ENCODE assay signal across 9 cellular contexts in genomic region chr10:77643795-77644468, GRCh38. TPM values are rescaled to one million over a fixed set of nuclear protein-coding genes. Genes with fewer than 3 reads are reported as not detected.
A peak's percentile ranks its signal among the peaks of the same experiment; 100 is the strongest.
DNase-seq lines count a peak whose midpoint lies in the region; ATAC-seq, FAIRE-seq and TF ChIP-seq lines count a peak whose summit lies in the region.
"Had no signal": no experiment of that assay in that cellular context is flagged by ENCODE, and none has a peak within 500 bp of the region (broad histone marks: within the 10 kb centered on the region; RNA-seq: fewer than 3 reads in every experiment).

No MANE protein-coding gene starts in this region.

- DNase-seq in BJ (ENCODE audit: low read depth) (no peak), GM12891 (ENCODE audit: insufficient read length, low spot score) (no peak), NCI-H748 treated with DMSO at 0.1 percent for 48 hours (lab: John Stamatoyannopoulos, UW) (peak; percentile 20), MCF 10A (ENCODE audit: unreplicated experiment) (peak; percentile 63), lower lobe of right lung (peak; percentile 51), GM19238 (ENCODE audit: insufficient read length, low spot score) (no peak)

- no peaks in the 10 kb centered on the region for H3K9me3 Mint-ChIP-seq in MCF 10A (ENCODE audit: unreplicated experiment)

- H3K4me3 ChIP-seq in BJ (ENCODE audit: low read depth, low read length) (no peak overlapping the region), lower lobe of right lung (no peak overlapping the region)

- TF ChIP-seq CTCF in BJ (IDR thresholded peaks at IDR 0.05; ENCODE audit: insufficient read depth, low read depth, low read length) (peak; percentile 63), MCF 10A (IDR thresholded peaks at IDR 0.05; ENCODE audit: unreplicated experiment) (peak; percentile 58), lower lobe of right lung (IDR thresholded peaks at IDR 0.05) (peak; percentile 56)

- no peak overlapping the region for H3K27ac Mint-ChIP-seq in MCF 10A (ENCODE audit: low read depth, unreplicated experiment)

- no peak overlapping the region for H3K4me3 Mint-ChIP-seq in MCF 10A (ENCODE audit: unreplicated experiment)

- no peak overlapping the region for H3K27ac ChIP-seq in lower lobe of right lung

- FAIRE-seq in GM12891 (lab: Jason Lieb, UNC) = peak; percentile 57
- FAIRE-seq: islet of Langerhans had no signal

- CTCF ChIA-PET in BJ (lab: Yijun Ruan, JAX) = interaction anchor here (0.6 to 15.1 kb wide), 32 partner anchors 10 to 1193 kb away, joined by 3 to 374 read pairs (median 4); no protein-coding TSS in a partner anchor
- CTCF ChIA-PET in MCF 10A (lab: Yijun Ruan, JAX) = interaction anchor here (0.6 to 7.8 kb wide), 22 partner anchors 7 to 475 kb away, joined by 3 to 267 read pairs (median 4); no protein-coding TSS in a partner anchor

- no TSS peak for BruUV-seq in MCF 10A (replicated peaks; lab: Mats Ljungman, UMichigan)

- H3K27me3 ChIP-seq in BJ (ENCODE audit: control insufficient read depth, insufficient read depth, low read length) (no peaks in the 10 kb centered on the region; the same call in 1 of the 2 replicates), lower lobe of right lung (ENCODE audit: low read depth) (peaks cover 14% of the 10 kb centered on the region)

- peak; percentile 38 to 50 for ATAC-seq in lower lobe of right lung
- no peak for ATAC-seq in GM18909 (IDR thresholded peaks at IDR 0.05; ENCODE audit: poor library complexity, unreplicated experiment)
- ATAC-seq in GM21723 (IDR thresholded peaks at IDR 0.05; ENCODE audit: unreplicated experiment) = no peak

- H3K4me1 Mint-ChIP-seq in MCF 10A (ENCODE audit: insufficient read depth, unreplicated experiment) = peaks cover 12% of the 10 kb centered on the region

- H3K4me1 ChIP-seq in lower lobe of right lung = no peaks in the 10 kb centered on the region

- no peaks in the 10 kb centered on the region for H3K27me3 Mint-ChIP-seq in MCF 10A (ENCODE audit: insufficient read depth, unreplicated experiment)

- H3K36me3 ChIP-seq in BJ (ENCODE audit: control insufficient read depth, insufficient read depth, low read length) = no peaks in the 10 kb centered on the region
- no peaks in the 10 kb centered on the region for H3K36me3 ChIP-seq in lower lobe of right lung

- no peaks in the 10 kb centered on the region for H3K36me3 Mint-ChIP-seq in MCF 10A (ENCODE audit: insufficient read depth, unreplicated experiment)

- intact Hi-C loops in MCF 10A (cut with micrococcal nuclease) (loop anchor here (1.0 to 5.0 kb wide), 2 partner anchors 132 to 479 kb away; no protein-coding TSS in a partner anchor), lower lobe of right lung (cut with DNase I) (loop anchor here (10.0 kb wide), 2 partner anchors 249 to 469 kb away; no protein-coding TSS in a partner anchor)

- no peak for TF ChIP-seq POLR2A in GM12891 (IDR thresholded peaks at IDR 0.05; ENCODE audit: low read depth, low read length)

- H3K9me3 ChIP-seq in lower lobe of right lung = no peaks in the 10 kb centered on the region

- POLR2A ChIA-PET in BJ (lab: Charles Lee) = no interaction called here
- POLR2A ChIA-PET in MCF 10A (lab: Yijun Ruan, JAX) = interaction anchor here (1.7 kb wide), 2 partner anchors 478 to 480 kb away, joined by 5 to 6 read pairs; no protein-coding TSS in a partner anchor

TF ChIP-seq in GM12891, 5 proteins besides CTCF, POLR2A, EP300 and RAD21:
- TF ChIP-seq PAX5 (IDR thresholded peaks at IDR 0.05; ENCODE audit: insufficient read depth, low read length, severe bottlenecking) (no peak), POLR2AphosphoS5 (IDR thresholded peaks at IDR 0.05; ENCODE audit: low read depth, low read length) (no peak), SPI1 (IDR thresholded peaks at IDR 0.05; ENCODE audit: low read depth, low read length) (no peak), POU2F2 (IDR thresholded peaks at IDR 0.05; ENCODE audit: low read depth, low read length) (no peak)

RNA-seq across cellular contexts. Expression of gene KCNMA1, which starts 6.3 kb away (rescaled TPM):
- 21.4 and 26.3 TPM in 2 replicates for polyA plus RNA-seq in BJ (2011; rRNA removed)
- 41.8 and 46.1 TPM in 2 replicates for polyA minus RNA-seq in BJ (2011; rRNA and poly(A)+ RNA removed)
- polyA plus RNA-seq in GM12891 (2012; ENCODE audit: low read depth, missing spikeins) = 0.42 TPM
- 7.5 and 16.4 TPM in 2 replicates for total RNA-seq in MCF 10A (2022)
- 41.3 TPM for total RNA-seq in lower lobe of right lung

Comparison
In these comparisons a context has a peak if more than half of its experiments do, and no peak if none do; other contexts are left out.
1. DNase-seq: peak in NCI-H748 treated with DMSO at 0.1 percent for 48 hours (single experiment), MCF 10A (single experiment) and lower lobe of right lung (single experiment); none in BJ (single experiment), GM12891 (single experiment) and GM19238 (single experiment).
2. ATAC-seq: peak in lower lobe of right lung (2 of 2); none in GM18909 (single experiment) and GM21723 (single experiment).
3. Peak in every context shown above with its lines, with median percentiles within 50 percentile points of each other: CTCF ChIP-seq.